In genomic region chr11:13338437-13339069, GRCh38 we compare ENCODE assay signal across 8 cellular contexts.
DNase-seq lines count a peak whose midpoint lies in the region; ATAC-seq and TF ChIP-seq lines count a peak whose summit lies in the region.

No MANE protein-coding gene starts in this region.

- in situ Hi-C loops in SK-MEL-5 (cut with HindIII; ENCODE audit: low pct_unique_long_range_greater_than_20kb, low sequenced_read_pairs) = no loop called here

- 58 to 66% methylated on average over 8 of the region's 8 CpGs for WGBS in esophagus, 2 donors

- DNase-seq in SK-MEL-5 (ENCODE audit: low read depth, low spot score) (peak; percentile 27), HuH-7 (ENCODE audit: low spot score) (no peak)

- H3K9me3 ChIP-seq in esophagus (ENCODE audit: control insufficient read depth in 2 of 2, insufficient read depth in 1 of 2, low read depth in 1 of 2, low read length in 1 of 2) (no peaks in the 10 kb centered on the region), skeletal muscle satellite cell (replicated peaks; ENCODE audit: low read length) (no peaks in the 10 kb centered on the region)

- peaks cover 7 to 20% of the 10 kb centered on the region in 2 donors for H3K4me1 ChIP-seq in esophagus (ENCODE audit: control insufficient read depth in 2 of 2, insufficient read depth in 2 of 2, low read length in 1 of 2)
- H3K4me1 ChIP-seq in skeletal muscle satellite cell (ENCODE audit: control insufficient read depth, insufficient read depth, low read length) = peaks cover 61% of the 10 kb centered on the region

- peak overlapping the region; percentile 7 to 26 for H3K27ac ChIP-seq in esophagus (ENCODE audit: low read depth in 2 of 2, low read length in 1 of 2)

- peak overlapping the region; percentile 78 for H3K4me2 ChIP-seq in skeletal muscle satellite cell (ENCODE audit: low read length)

- H3K27me3 ChIP-seq in esophagus (ENCODE audit: control insufficient read depth in 1 of 2, insufficient read depth in 2 of 2, low read length in 2 of 2) = no peaks in the 10 kb centered on the region
- H3K27me3 ChIP-seq in skeletal muscle satellite cell (ENCODE audit: control insufficient read depth, insufficient read depth, low read length) = no peaks in the 10 kb centered on the region

- no peak for ATAC-seq in HG02798 (IDR thresholded peaks at IDR 0.05; ENCODE audit: poor library complexity, unreplicated experiment)
- no peak for ATAC-seq in HG03439 (IDR thresholded peaks at IDR 0.05; ENCODE audit: unreplicated experiment)
- ATAC-seq in HG03159 (IDR thresholded peaks at IDR 0.05; ENCODE audit: unreplicated experiment) = no peak

- peak overlapping the region; percentile 1 for H3K4me3 ChIP-seq in GM12875 (ENCODE audit: low read depth, low read length)
- peak overlapping the region in 1 of 2 donors; percentile 21 for H3K4me3 ChIP-seq in esophagus (ENCODE audit: low read depth in 1 of 2, low read length in 2 of 2)
- peak overlapping the region; percentile 63 for H3K4me3 ChIP-seq in skeletal muscle satellite cell (ENCODE audit: low read length)

- H3K36me3 ChIP-seq in esophagus (ENCODE audit: control insufficient read depth in 2 of 2, insufficient read depth in 2 of 2, low read length in 1 of 2) = no peaks in the 10 kb centered on the region
- H3K36me3 ChIP-seq in skeletal muscle satellite cell (ENCODE audit: insufficient read depth, low read length) = no peaks in the 10 kb centered on the region

- peak overlapping the region; percentile 75 for H3K9ac ChIP-seq in skeletal muscle satellite cell (ENCODE audit: low read depth, low read length)

- no peak for TF ChIP-seq CTCF in GM12875 (IDR thresholded peaks at IDR 0.05; ENCODE audit: borderline replicate concordance, insufficient read depth, low read depth, low read length)
